7 cellular contexts compared by ENCODE assay signal in the genomic region with DNA sequence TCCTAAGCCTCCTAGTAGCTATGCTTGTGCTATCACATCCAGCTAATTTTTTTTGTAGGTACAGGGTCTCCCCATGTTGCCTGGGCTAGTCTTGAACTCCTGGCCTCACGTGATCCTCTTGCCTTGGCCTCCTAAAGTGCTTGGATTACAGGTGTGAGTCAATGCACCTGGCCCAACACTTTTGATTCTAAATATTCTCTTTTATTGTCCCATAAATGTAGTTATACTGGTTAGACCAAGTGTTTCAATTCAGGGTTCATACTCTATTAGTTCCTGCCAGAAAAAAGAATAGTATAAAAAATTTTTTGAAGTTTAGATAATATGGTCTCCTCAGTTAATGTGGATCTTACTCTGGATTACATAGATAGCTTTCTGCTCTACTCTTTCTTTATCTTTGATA. TPM values are rescaled to one million over a fixed set of nuclear protein-coding genes. Genes with fewer than 3 reads are reported as not detected.
"Had no signal": no experiment of that assay in that cellular context is flagged by ENCODE, and none has a peak within 500 bp of the region (broad histone marks: within the 10 kb centered on the region; RNA-seq: fewer than 3 reads in every experiment).

No MANE protein-coding gene starts in this region.

- DNase-seq: IMR-90 had no signal

- H3K4me3 ChIP-seq: K562 had no signal

- H3K27ac ChIP-seq: HL-60 had no signal

- ATAC-seq: HepG2, K562 had no signal

RNA-seq across cellular contexts. Expression of a gene that starts 6.7 kb away (rescaled TPM):
- total RNA-seq: HepG2, HT-29, HT1080, IMR-90, K562 had no signal
- polyA plus RNA-seq: HepG2, IgD-negative memory B cell, IMR-90, K562 had no signal
